In genomic region chr17:50865060-50865867, GRCh38 we compare ENCODE assay signal across 1 cellular context.
TF ChIP-seq lines count a peak whose summit lies in the region.

No MANE protein-coding gene starts in this region.

TF ChIP-seq in HEK293, 187 proteins besides CTCF, POLR2A, EP300 and RAD21 (continued from another document and continues in another):
- TF ChIP-seq ZNF670 (tag by site-specific recombination; IDR thresholded peaks at IDR 0.05; ENCODE audit: low read depth), result no peak
- TF ChIP-seq REPIN1 (tag by site-specific recombination; IDR thresholded peaks at IDR 0.05; ENCODE audit: low read depth), result no peak
- TF ChIP-seq ZBTB20 (tag by site-specific recombination; IDR thresholded peaks at IDR 0.05), result peak; percentile 84
- no peak for TF ChIP-seq ZNF211 (tag by site-specific recombination; IDR thresholded peaks at IDR 0.05; ENCODE audit: low read depth)
- peak; percentile 90 for TF ChIP-seq PRDM10 (tag by site-specific recombination; IDR thresholded peaks at IDR 0.05)
- no peak for TF ChIP-seq ZNF292 (tag by site-specific recombination; IDR thresholded peaks at IDR 0.05; ENCODE audit: borderline replicate concordance, low read depth)
- TF ChIP-seq RBAK (tag by site-specific recombination; IDR thresholded peaks at IDR 0.05), result no peak
- no peak for TF ChIP-seq ZBTB48 (tag by site-specific recombination; IDR thresholded peaks at IDR 0.05)
- TF ChIP-seq EGR2 (tag by site-specific recombination; IDR thresholded peaks at IDR 0.05; ENCODE audit: low read depth), result 0 out of 2 replicates have a peak, but pooled peaks have one; percentile 26
- TF ChIP-seq ZNF645 (tag by site-specific recombination; IDR thresholded peaks at IDR 0.05), result no peak
- no peak for TF ChIP-seq ZBTB26 (tag by site-specific recombination; optimal IDR thresholded peaks at IDR 0.05)
- TF ChIP-seq ZNF354C (tag by site-specific recombination; IDR thresholded peaks at IDR 0.05; ENCODE audit: borderline replicate concordance, low read depth), result no peak
- TF ChIP-seq ZNF174 (tag by site-specific recombination; IDR thresholded peaks at IDR 0.05), result no peak
- TF ChIP-seq ZNF701 (tag by site-specific recombination; IDR thresholded peaks at IDR 0.05), result no peak
- no peak for TF ChIP-seq ZNF580 (tag by site-specific recombination; IDR thresholded peaks at IDR 0.05)
- 0 out of 2 replicates have a peak, but pooled peaks have one; percentile 41 for TF ChIP-seq ZBTB7A (tag by site-specific recombination; IDR thresholded peaks at IDR 0.05; ENCODE audit: low read depth)
- TF ChIP-seq ZNF280C (tag by site-specific recombination; IDR thresholded peaks at IDR 0.05), result no peak
- no peak for TF ChIP-seq FEZF1 (tag by site-specific recombination; IDR thresholded peaks at IDR 0.05)
- TF ChIP-seq ZNF692 (tag by site-specific recombination; IDR thresholded peaks at IDR 0.05), result no peak
- 0 out of 2 replicates have a peak, but pooled peaks have one; percentile 20 for TF ChIP-seq ZNF423 (tag by site-specific recombination; IDR thresholded peaks at IDR 0.05)
- no peak for TF ChIP-seq ZNF112 (tag by site-specific recombination; IDR thresholded peaks at IDR 0.05)
- TF ChIP-seq ZFHX2 (tag by site-specific recombination; conservative IDR thresholded peaks at IDR 0.05), result peak; percentile 56; the same call in 1 of the 2 replicates
- TF ChIP-seq YY1 (tag by site-specific recombination; IDR thresholded peaks at IDR 0.05), result no peak
- TF ChIP-seq ZSCAN16 (tag by site-specific recombination; IDR thresholded peaks at IDR 0.05), result no peak
- no peak for TF ChIP-seq ZNF830 (tag by site-specific recombination; IDR thresholded peaks at IDR 0.05; ENCODE audit: low read depth)
- 0 out of 2 replicates have a peak, but pooled peaks have one; percentile 25 for TF ChIP-seq SP7 (tag by site-specific recombination; IDR thresholded peaks at IDR 0.05)
- TF ChIP-seq ZNF10 (tag by site-specific recombination; IDR thresholded peaks at IDR 0.05), result no peak
- TF ChIP-seq ZNF639 (tag by site-specific recombination; IDR thresholded peaks at IDR 0.05), result no peak
- TF ChIP-seq ZNF140 (tag by site-specific recombination; IDR thresholded peaks at IDR 0.05), result no peak
- no peak for TF ChIP-seq PRDM6 (tag by site-specific recombination; IDR thresholded peaks at IDR 0.05)
- no peak for TF ChIP-seq HOXD13 (CRISPR knock-in tag; IDR thresholded peaks at IDR 0.05; ENCODE audit: borderline replicate concordance)
- TF ChIP-seq ZNF776 (tag by site-specific recombination; IDR thresholded peaks at IDR 0.05; ENCODE audit: borderline replicate concordance), result no peak
- TF ChIP-seq ZNF350 (tag by site-specific recombination; IDR thresholded peaks at IDR 0.05), result no peak
- no peak for TF ChIP-seq BCL11A (tag by site-specific recombination; IDR thresholded peaks at IDR 0.05; ENCODE audit: low read depth)
- TF ChIP-seq ZNF585B (tag by site-specific recombination; IDR thresholded peaks at IDR 0.05), result no peak
- TF ChIP-seq SETDB1 (IDR thresholded peaks at IDR 0.05; ENCODE audit: insufficient read length, low read length), result no peak
- no peak for TF ChIP-seq ZNF626 (tag by site-specific recombination; IDR thresholded peaks at IDR 0.05)
- TF ChIP-seq ZNF529 (tag by site-specific recombination; IDR thresholded peaks at IDR 0.05; ENCODE audit: insufficient replicate concordance), result no peak
- no peak for TF ChIP-seq ZNF664 (tag by site-specific recombination; IDR thresholded peaks at IDR 0.05)
- no peak for TF ChIP-seq ZBTB49 (tag by site-specific recombination; IDR thresholded peaks at IDR 0.05; ENCODE audit: low read depth)
- TF ChIP-seq ZNF596 (tag by site-specific recombination; IDR thresholded peaks at IDR 0.05), result no peak
- TF ChIP-seq TRIM28 (IDR thresholded peaks at IDR 0.05; ENCODE audit: borderline replicate concordance, low read length), result no peak
- no peak for TF ChIP-seq ZNF660 (tag by site-specific recombination; IDR thresholded peaks at IDR 0.05)
- no peak for TF ChIP-seq ZNF843 (tag by site-specific recombination; IDR thresholded peaks at IDR 0.05)
- TF ChIP-seq ZNF658 (tag by site-specific recombination; IDR thresholded peaks at IDR 0.05), result no peak
- TF ChIP-seq YY2 (tag by site-specific recombination; IDR thresholded peaks at IDR 0.05), result no peak
- TF ChIP-seq ZNF561 (tag by site-specific recombination; IDR thresholded peaks at IDR 0.05; ENCODE audit: borderline replicate concordance), result no peak
- TF ChIP-seq PBX3 (CRISPR knock-in tag; IDR thresholded peaks at IDR 0.05), result no peak
